In genomic region chr16:70418993-70419318, GRCh38 we compare ENCODE assay signal across 14 cellular contexts. TPM values are rescaled to one million over a fixed set of nuclear protein-coding genes. Genes with fewer than 3 reads are reported as not detected.
DNase-seq lines count a peak whose midpoint lies in the region; ATAC-seq and TF ChIP-seq lines count a peak whose summit lies in the region.
"Had no signal": no experiment of that assay in that cellular context is flagged by ENCODE, and none has a peak within 500 bp of the region (broad histone marks: within the 10 kb centered on the region; RNA-seq: fewer than 3 reads in every experiment).

No MANE protein-coding gene starts in this region.

- intact Hi-C loops in activated CD4-positive, alpha-beta memory T cell treated with anti-CD3 and anti-CD28 coated beads for 36 hours (cut with micrococcal nuclease), result no loop called here

- no peaks in the 10 kb centered on the region for H3K27me3 Mint-ChIP-seq in activated CD4-positive, alpha-beta memory T cell treated with anti-CD3 and anti-CD28 coated beads for 36 hours
- H3K27me3 Mint-ChIP-seq in activated CD4-positive, alpha-beta memory T cell treated with anti-CD3 and anti-CD28 coated beads, Interleukin-2, amount 10 ng/mL, durations not matched to agents 7 days and 5 days, result no peaks in the 10 kb centered on the region
- H3K27me3 Mint-ChIP-seq in activated naive CD8-positive, alpha-beta T cell treated with anti-CD3 and anti-CD28 coated beads, Interleukin-2, amount 10 ng/mL, durations not matched to agents 7 days and 5 days, result no peaks in the 10 kb centered on the region
- no peaks in the 10 kb centered on the region for H3K27me3 Mint-ChIP-seq in progenitor cell of endocrine pancreas
- H3K27me3 Mint-ChIP-seq: natural killer cell treated with Interleukin-12 subunit alpha and Interleukin-12 subunit beta and Interleukin-15 and Interleukin-18, amount 100 ng/mL, for 72 hours had no signal

- no peaks in the 10 kb centered on the region for H3K27me3 ChIP-seq in Karpas-422 (ENCODE audit: low read length)
- no peaks in the 10 kb centered on the region for H3K27me3 ChIP-seq in gastroesophageal sphincter
- H3K27me3 ChIP-seq: colonic mucosa, esophagus muscularis mucosa, SJCRH30 had no signal

- no peaks in the 10 kb centered on the region for H3K9me3 ChIP-seq in Karpas-422 (ENCODE audit: low read length)
- no peaks in the 10 kb centered on the region for H3K9me3 ChIP-seq in gastroesophageal sphincter
- H3K9me3 ChIP-seq: colonic mucosa, esophagus muscularis mucosa, SJCRH30 had no signal

- H3K27ac ChIP-seq in Karpas-422 (ENCODE audit: low read length) (peak overlapping the region; percentile 71), gastroesophageal sphincter (no peak overlapping the region)
- H3K27ac ChIP-seq: colonic mucosa, esophagus muscularis mucosa, SJCRH30 had no signal

- peak overlapping the region; percentile 50 for H3K9ac ChIP-seq in Karpas-422 (ENCODE audit: low read length)

- CTCF ChIA-PET in activated CD4-positive, alpha-beta memory T cell treated with anti-CD3 and anti-CD28 coated beads for 36 hours (lab: Charles Lee), result interaction anchor here (1.9 to 2.1 kb wide), 2 partner anchors 39 to 49 kb away, joined by 5 to 6 read pairs; no protein-coding TSS in a partner anchor
- CTCF ChIA-PET in activated CD4-positive, alpha-beta memory T cell treated with anti-CD3 and anti-CD28 coated beads, Interleukin-2, amount 10 ng/mL, durations not matched to agents 7 days and 5 days (lab: Charles Lee), result interaction anchor here (1.5 kb wide), 1 partner anchor 22 kb away, joined by 3 read pairs; no protein-coding TSS in a partner anchor

- no peak for ATAC-seq in activated naive CD8-positive, alpha-beta T cell treated with anti-CD3 and anti-CD28 coated beads, Interleukin-2, amount 10 ng/mL, durations not matched to agents 7 days and 5 days (ENCODE audit: low read depth)
- no peak for ATAC-seq in gastroesophageal sphincter
- ATAC-seq: natural killer cell treated with Interleukin-12 subunit alpha and Interleukin-12 subunit beta and Interleukin-15 and Interleukin-18, amount 100 ng/mL, for 72 hours had no signal

- no peaks in the 10 kb centered on the region for H3K9me3 Mint-ChIP-seq in activated CD4-positive, alpha-beta memory T cell treated with anti-CD3 and anti-CD28 coated beads for 36 hours
- H3K9me3 Mint-ChIP-seq in activated CD4-positive, alpha-beta memory T cell treated with anti-CD3 and anti-CD28 coated beads, Interleukin-2, amount 10 ng/mL, durations not matched to agents 7 days and 5 days, result no peaks in the 10 kb centered on the region
- H3K9me3 Mint-ChIP-seq in activated naive CD8-positive, alpha-beta T cell treated with anti-CD3 and anti-CD28 coated beads, Interleukin-2, amount 10 ng/mL, durations not matched to agents 7 days and 5 days, result no peaks in the 10 kb centered on the region
- H3K9me3 Mint-ChIP-seq in progenitor cell of endocrine pancreas (ENCODE audit: low read depth), result no peaks in the 10 kb centered on the region
- H3K9me3 Mint-ChIP-seq: natural killer cell treated with Interleukin-12 subunit alpha and Interleukin-12 subunit beta and Interleukin-15 and Interleukin-18, amount 100 ng/mL, for 72 hours had no signal

- POLR2A ChIA-PET in activated CD4-positive, alpha-beta memory T cell treated with anti-CD3 and anti-CD28 coated beads for 36 hours (lab: Charles Lee), result no interaction called here
- POLR2A ChIA-PET in activated CD4-positive, alpha-beta memory T cell treated with anti-CD3 and anti-CD28 coated beads, Interleukin-2, amount 10 ng/mL, durations not matched to agents 7 days and 5 days (lab: Charles Lee), result interaction anchor here (0.7 to 1.2 kb wide), 2 partner anchors 9 to 38 kb away, joined by 3 read pairs; no protein-coding TSS in a partner anchor
- POLR2A ChIA-PET in activated naive CD8-positive, alpha-beta T cell treated with anti-CD3 and anti-CD28 coated beads, Interleukin-2, amount 10 ng/mL, durations not matched to agents 7 days and 5 days (lab: Charles Lee), result interaction anchor here (0.9 to 4.1 kb wide), 8 partner anchors 9 to 104 kb away, joined by 3 to 23 read pairs (median 12); partner anchors contain the start of genes COG4, FCSK and ST3GAL2

- H3K4me3 Mint-ChIP-seq in activated CD4-positive, alpha-beta memory T cell treated with anti-CD3 and anti-CD28 coated beads for 36 hours, result no peak overlapping the region
- no peak overlapping the region for H3K4me3 Mint-ChIP-seq in activated CD4-positive, alpha-beta memory T cell treated with anti-CD3 and anti-CD28 coated beads, Interleukin-2, amount 10 ng/mL, durations not matched to agents 7 days and 5 days
- H3K4me3 Mint-ChIP-seq in activated naive CD8-positive, alpha-beta T cell treated with anti-CD3 and anti-CD28 coated beads, Interleukin-2, amount 10 ng/mL, durations not matched to agents 7 days and 5 days, result peak overlapping the region; percentile 79
- no peak overlapping the region for H3K4me3 Mint-ChIP-seq in progenitor cell of endocrine pancreas (ENCODE audit: low read depth)
- H3K4me3 Mint-ChIP-seq: natural killer cell treated with Interleukin-12 subunit alpha and Interleukin-12 subunit beta and Interleukin-15 and Interleukin-18, amount 100 ng/mL, for 72 hours had no signal

- no peak overlapping the region for H2AFZ ChIP-seq in Karpas-422 (ENCODE audit: low read length)

- peaks cover 91% of the 10 kb centered on the region for H3K79me2 ChIP-seq in Karpas-422 (ENCODE audit: low read length)

- H4K20me1 ChIP-seq in Karpas-422 (ENCODE audit: insufficient read depth, low read depth, low read length), result peaks cover 7% of the 10 kb centered on the region; the same call in 1 of the 2 replicates

- TF ChIP-seq EP300 in gastroesophageal sphincter (IDR thresholded peaks at IDR 0.05), result no peak

- H3K36me3 ChIP-seq in Karpas-422 (ENCODE audit: insufficient read depth, low read length), result no peaks in the 10 kb centered on the region
- peaks cover 0 to 4% of the 10 kb centered on the region in 2 donors for H3K36me3 ChIP-seq in gastroesophageal sphincter
- H3K36me3 ChIP-seq: colonic mucosa, SJCRH30 had no signal

- no peak overlapping the region for H3K4me3 ChIP-seq in Karpas-422 (ENCODE audit: low read length)
- no peak overlapping the region for H3K4me3 ChIP-seq in gastroesophageal sphincter
- H3K4me3 ChIP-seq: colonic mucosa, esophagus muscularis mucosa, SJCRH30 had no signal

- WGBS in gastroesophageal sphincter (ENCODE audit: low coverage in 1 of 2), 2 donors, result 50% methylated on average over 5 of the region's 5 CpGs; no CpG with 5 or more reads in 1 of the 2 donors

- H3K4me2 ChIP-seq in Karpas-422 (ENCODE audit: low read depth, low read length, poor library complexity, severe bottlenecking), result peak overlapping the region; percentile 27

- no peaks in the 10 kb centered on the region for H3K36me3 Mint-ChIP-seq in activated CD4-positive, alpha-beta memory T cell treated with anti-CD3 and anti-CD28 coated beads for 36 hours
- H3K36me3 Mint-ChIP-seq in activated CD4-positive, alpha-beta memory T cell treated with anti-CD3 and anti-CD28 coated beads, Interleukin-2, amount 10 ng/mL, durations not matched to agents 7 days and 5 days (ENCODE audit: low read depth), result no peaks in the 10 kb centered on the region
- H3K36me3 Mint-ChIP-seq in activated naive CD8-positive, alpha-beta T cell treated with anti-CD3 and anti-CD28 coated beads, Interleukin-2, amount 10 ng/mL, durations not matched to agents 7 days and 5 days, result peaks cover 15% of the 10 kb centered on the region
- H3K36me3 Mint-ChIP-seq in progenitor cell of endocrine pancreas (ENCODE audit: insufficient read depth), result peaks cover 5% of the 10 kb centered on the region
- H3K36me3 Mint-ChIP-seq: natural killer cell treated with Interleukin-12 subunit alpha and Interleukin-12 subunit beta and Interleukin-15 and Interleukin-18, amount 100 ng/mL, for 72 hours had no signal

- H3K4me1 ChIP-seq in Karpas-422 (ENCODE audit: low read length), result peaks cover 59% of the 10 kb centered on the region
- peaks cover 0 to 69% (median 0%) of the 10 kb centered on the region in 3 donors for H3K4me1 ChIP-seq in gastroesophageal sphincter
- H3K4me1 ChIP-seq: SJCRH30 had no signal

- H3K27ac Mint-ChIP-seq in activated CD4-positive, alpha-beta memory T cell treated with anti-CD3 and anti-CD28 coated beads for 36 hours, result peak overlapping the region; percentile 45
- H3K27ac Mint-ChIP-seq in activated CD4-positive, alpha-beta memory T cell treated with anti-CD3 and anti-CD28 coated beads, Interleukin-2, amount 10 ng/mL, durations not matched to agents 7 days and 5 days, result no peak overlapping the region
- peak overlapping the region; percentile 92 for H3K27ac Mint-ChIP-seq in activated naive CD8-positive, alpha-beta T cell treated with anti-CD3 and anti-CD28 coated beads, Interleukin-2, amount 10 ng/mL, durations not matched to agents 7 days and 5 days
- H3K27ac Mint-ChIP-seq in progenitor cell of endocrine pancreas, result peak overlapping the region; percentile 85

- peaks cover 33% of the 10 kb centered on the region for H3K4me1 Mint-ChIP-seq in activated CD4-positive, alpha-beta memory T cell treated with anti-CD3 and anti-CD28 coated beads for 36 hours (ENCODE audit: low read depth)
- H3K4me1 Mint-ChIP-seq in activated CD4-positive, alpha-beta memory T cell treated with anti-CD3 and anti-CD28 coated beads, Interleukin-2, amount 10 ng/mL, durations not matched to agents 7 days and 5 days, result peaks cover 16% of the 10 kb centered on the region
- peaks cover 40% of the 10 kb centered on the region for H3K4me1 Mint-ChIP-seq in activated naive CD8-positive, alpha-beta T cell treated with anti-CD3 and anti-CD28 coated beads, Interleukin-2, amount 10 ng/mL, durations not matched to agents 7 days and 5 days
- H3K4me1 Mint-ChIP-seq in progenitor cell of endocrine pancreas (ENCODE audit: low read depth), result peaks cover 44% of the 10 kb centered on the region

- TF ChIP-seq CTCF in progenitor cell of endocrine pancreas (IDR thresholded peaks at IDR 0.05; ENCODE audit: unreplicated experiment) (no peak), gastroesophageal sphincter (IDR thresholded peaks at IDR 0.05) (no peak)

- no peak for TF ChIP-seq POLR2A in gastroesophageal sphincter (IDR thresholded peaks at IDR 0.05)

- no peak for DNase-seq in activated CD4-positive, alpha-beta memory T cell treated with anti-CD3 and anti-CD28 coated beads for 36 hours
- DNase-seq in activated CD4-positive, alpha-beta memory T cell treated with anti-CD3 and anti-CD28 coated beads, Interleukin-2, amount 10 ng/mL, durations not matched to agents 7 days and 5 days, result no peak
- DNase-seq in Karpas-422 (no peak), progenitor cell of endocrine pancreas (ENCODE audit: low spot score, unreplicated experiment) (no peak), midbrain (lab: John Stamatoyannopoulos, UW) (no peak), MV-4-11 (lab: John Stamatoyannopoulos, UW) (no peak)
- DNase-seq in activated naive CD8-positive, alpha-beta T cell treated with anti-CD3 and anti-CD28 coated beads, Interleukin-2, amount 10 ng/mL, durations not matched to agents 7 days and 5 days, result no peak
- DNase-seq: aorta, Calu3, colonic mucosa, SJCRH30 had no signal

- H3K9me2 ChIP-seq in Karpas-422 (replicated peaks; ENCODE audit: insufficient read depth, low read length), result no peaks in the 10 kb centered on the region

RNA-seq across cellular contexts. Expression of gene ST3GAL2, which starts 19.9 kb away (rescaled TPM):
- total RNA-seq in activated CD4-positive, alpha-beta memory T cell treated with anti-CD3 and anti-CD28 coated beads for 36 hours, result 10 to 100 TPM; 16.7 to 17.3 TPM
- 10 to 100 TPM; 21.6 to 22.7 TPM for total RNA-seq in activated CD4-positive, alpha-beta memory T cell treated with anti-CD3 and anti-CD28 coated beads, Interleukin-2, amount 10 ng/mL, durations not matched to agents 7 days and 5 days
- total RNA-seq in Karpas-422 (2014; rRNA removed; shearing (Covaris generic); ENCODE audit: low replicate concordance), result 48.1 and 62.4 TPM in 2 replicates
- total RNA-seq in activated naive CD8-positive, alpha-beta T cell treated with anti-CD3 and anti-CD28 coated beads, Interleukin-2, amount 10 ng/mL, durations not matched to agents 7 days and 5 days, result 10 to 100 TPM; 31.9 to 38.6 TPM
- total RNA-seq in progenitor cell of endocrine pancreas, result 29.2 and 37.8 TPM in 2 replicates
- 10 to 100 TPM; 17.6 to 35.6 (median 24.8) TPM for total RNA-seq in gastroesophageal sphincter

RNA-seq across cellular contexts. Expression of gene FCSK, which starts 35.4 kb away (rescaled TPM):
- total RNA-seq in activated CD4-positive, alpha-beta memory T cell treated with anti-CD3 and anti-CD28 coated beads for 36 hours, result 10 to 100 TPM; 13.1 to 14.0 TPM
- total RNA-seq in activated CD4-positive, alpha-beta memory T cell treated with anti-CD3 and anti-CD28 coated beads, Interleukin-2, amount 10 ng/mL, durations not matched to agents 7 days and 5 days, result 10 to 100 TPM; 17.3 to 17.4 TPM
- total RNA-seq in Karpas-422 (2014; rRNA removed; shearing (Covaris generic); ENCODE audit: low replicate concordance), result 6.4 and 17.4 TPM in 2 replicates
- 10 to 100 TPM; 24.3 to 26.0 TPM for total RNA-seq in activated naive CD8-positive, alpha-beta T cell treated with anti-CD3 and anti-CD28 coated beads, Interleukin-2, amount 10 ng/mL, durations not matched to agents 7 days and 5 days
- total RNA-seq in progenitor cell of endocrine pancreas, result 18.8 and 21.1 TPM in 2 replicates
- total RNA-seq in gastroesophageal sphincter, result 10 to 100 TPM in 3 of 4 donors, 1 to 10 TPM in 1; 6.9 to 21.8 (median 12.4) TPM
